In the genomic region with DNA sequence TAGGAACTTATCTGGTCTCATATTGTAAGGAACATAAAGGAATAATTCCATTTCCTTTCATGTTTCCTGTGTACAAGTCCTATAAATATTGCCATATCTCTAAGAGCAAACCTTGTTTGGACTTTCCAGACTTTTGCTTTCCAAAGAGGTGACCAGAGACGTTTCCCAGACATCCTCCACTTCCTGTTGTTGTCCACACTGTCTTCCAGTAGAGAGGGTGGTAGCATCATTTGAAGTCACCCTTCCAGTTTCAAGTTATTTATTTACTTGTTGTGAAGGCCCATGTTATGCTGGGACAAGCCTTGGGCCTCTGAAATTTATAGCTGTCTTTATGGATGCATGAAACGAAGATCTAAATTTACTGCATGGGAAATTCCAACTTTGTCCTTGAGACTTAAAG, we compare ENCODE assay signal across 24 cellular contexts. TPM values are rescaled to one million over a fixed set of nuclear protein-coding genes. Genes with fewer than 3 reads are reported as not detected.
"Had no signal": no experiment of that assay in that cellular context is flagged by ENCODE, and none has a peak within 500 bp of the region (broad histone marks: within the 10 kb centered on the region; RNA-seq: fewer than 3 reads in every experiment).

No MANE protein-coding gene starts in this region.

- H3K4me3 ChIP-seq: heart right ventricle, left ventricle myocardium inferior, lung, right atrium auricular region, thoracic aorta, upper lobe of left lung, vagina had no signal

- ATAC-seq: activated CD8-positive, alpha-beta memory T cell treated with anti-CD3 and anti-CD28 coated beads, Interleukin-2, amount 10 ng/mL, durations not matched to agents 7 days and 5 days; activated CD8-positive, alpha-beta T cell treated with anti-CD3 and anti-CD28 coated beads, Interleukin-2, amount 10 ng/mL, durations not matched to agents 7 days and 5 days; activated naive CD4-positive, alpha-beta T cell treated with anti-CD3 and anti-CD28 coated beads, Interleukin-2, amount 50 U/mL, for 72 hours; activated T-cell treated with anti-CD3 and anti-CD28 coated beads, Interleukin-2, amount 50 U/mL, for 72 hours; heart right ventricle; naive thymus-derived CD4-positive, alpha-beta T cell had no signal

- H3K9me3 ChIP-seq: right atrium auricular region, thoracic aorta, upper lobe of left lung, vagina had no signal

- DNase-seq: activated B cell treated with CpG ODN at 0.5 μM for 24 hours; activated CD4-positive, alpha-beta T cell treated with anti-CD3 and anti-CD28 coated beads, Interleukin-2, amount 50 U/mL, for 1 hour; activated CD8-positive, alpha-beta memory T cell treated with anti-CD3 and anti-CD28 coated beads, Interleukin-2, amount 10 ng/mL, durations not matched to agents 7 days and 5 days; activated CD8-positive, alpha-beta T cell treated with anti-CD3 and anti-CD28 coated beads, Interleukin-2, amount 10 ng/mL, durations not matched to agents 7 days and 5 days; activated naive CD4-positive, alpha-beta T cell; activated T-cell treated with anti-CD3 and anti-CD28 coated beads, Interleukin-2, amount 50 U/mL, for 72 hours; endodermal cell; heart right ventricle; kidney glomerular epithelial cell; left ventricle myocardium inferior; naive thymus-derived CD4-positive, alpha-beta T cell; occipital lobe; stimulated activated CD4-positive, alpha-beta T cell treated with anti-CD3 and anti-CD28 coated beads, Interleukin-2, amount 100 ng/mL, for 48 hours; T-helper 2 cell; upper lobe of left lung had no signal

- H3K27me3 ChIP-seq: right atrium auricular region, upper lobe of left lung, vagina had no signal

- H3K27ac ChIP-seq: heart right ventricle, left ventricle myocardium inferior, right atrium auricular region, thoracic aorta, upper lobe of left lung, vagina had no signal

- H3K36me3 ChIP-seq: heart right ventricle, left ventricle myocardium inferior, right atrium auricular region, thoracic aorta, upper lobe of left lung, vagina had no signal

- H3K4me1 ChIP-seq: right atrium auricular region, vagina had no signal

RNA-seq across cellular contexts. Expression of gene TGM3, which starts 10.6 kb away (rescaled TPM):
- total RNA-seq: activated B cell treated with CpG ODN at 0.5 μM for 24 hours; activated CD8-positive, alpha-beta memory T cell treated with anti-CD3 and anti-CD28 coated beads, Interleukin-2, amount 10 ng/mL, durations not matched to agents 7 days and 5 days; activated CD8-positive, alpha-beta T cell treated with anti-CD3 and anti-CD28 coated beads, Interleukin-2, amount 10 ng/mL, durations not matched to agents 7 days and 5 days; activated T-cell treated with anti-CD3 and anti-CD28 coated beads, Interleukin-2, amount 50 U/mL, for 72 hours; epithelial cell of proximal tubule; fibroblast of villous mesenchyme; heart right ventricle; left ventricle myocardium inferior; mesenteric fat pad; naive thymus-derived CD4-positive, alpha-beta T cell; pulmonary artery endothelial cell; right atrium auricular region had no signal
- polyA plus RNA-seq: naive thymus-derived CD4-positive, alpha-beta T cell had no signal
